Comparison of ENCODE assay signal across 9 cellular contexts in genomic region chr2:178914259-178914849, GRCh38.
A peak's percentile ranks its signal among the peaks of the same experiment; 100 is the strongest.
DNase-seq lines count a peak whose midpoint lies in the region; ATAC-seq, FAIRE-seq and TF ChIP-seq lines count a peak whose summit lies in the region.
"Had no signal": no experiment of that assay in that cellular context is flagged by ENCODE, and none has a peak within 500 bp of the region (broad histone marks: within the 10 kb centered on the region; RNA-seq: fewer than 3 reads in every experiment).

No MANE protein-coding gene starts in this region.

- H3K4me1 Mint-ChIP-seq in CD8-positive, alpha-beta T cell (ENCODE audit: low read depth) = peaks cover 2% of the 10 kb centered on the region

- H3K4me1 ChIP-seq in CD8-positive, alpha-beta T cell (ENCODE audit: insufficient read depth, low read length) = no peaks in the 10 kb centered on the region

- no peaks in the 10 kb centered on the region for H3K36me3 ChIP-seq in CD8-positive, alpha-beta T cell (ENCODE audit: insufficient read depth, low read length)

- H3K9me3 Mint-ChIP-seq in CD8-positive, alpha-beta T cell = no peaks in the 10 kb centered on the region
- H3K9me3 Mint-ChIP-seq: activated naive CD4-positive, alpha-beta T cell treated with anti-CD3 and anti-CD28 coated beads, Interleukin-2, amount 50 U/mL, for 24 hours had no signal

- peak; percentile 82 for TF ChIP-seq CTCF in CD8-positive, alpha-beta T cell (IDR thresholded peaks at IDR 0.05)

- no peak overlapping the region for H3K27ac ChIP-seq in CD8-positive, alpha-beta T cell (ENCODE audit: low read depth, low read length)

- POLR2A ChIA-PET in CD8-positive, alpha-beta T cell (lab: Charles Lee) = no interaction called here

- peaks cover 31% of the 10 kb centered on the region for H3K36me3 Mint-ChIP-seq in CD8-positive, alpha-beta T cell

- no peaks in the 10 kb centered on the region for H3K27me3 Mint-ChIP-seq in CD8-positive, alpha-beta T cell (ENCODE audit: low read depth)
- H3K27me3 Mint-ChIP-seq: activated naive CD4-positive, alpha-beta T cell treated with anti-CD3 and anti-CD28 coated beads, Interleukin-2, amount 50 U/mL, for 24 hours had no signal

- H3K4me3 Mint-ChIP-seq in CD8-positive, alpha-beta T cell = no peak overlapping the region
- H3K4me3 Mint-ChIP-seq: activated naive CD4-positive, alpha-beta T cell treated with anti-CD3 and anti-CD28 coated beads, Interleukin-2, amount 50 U/mL, for 24 hours had no signal

- peak; percentile 88 for ATAC-seq in CD8-positive, alpha-beta T cell
- peak; percentile 94 for ATAC-seq in GM19397 (IDR thresholded peaks at IDR 0.05; ENCODE audit: unreplicated experiment)
- ATAC-seq in HG03520 (IDR thresholded peaks at IDR 0.05; ENCODE audit: unreplicated experiment) = peak; percentile 95

- peak; percentile 37 to 77 (median 61) for DNase-seq in CD8-positive, alpha-beta T cell
- peak; percentile 83 for DNase-seq in NCI-H82 treated with DMSO at 0.1 percent for 48 hours (lab: John Stamatoyannopoulos, UW; ENCODE audit: unreplicated experiment)
- DNase-seq in activated CD8-positive, alpha-beta memory T cell treated with anti-CD3 and anti-CD28 coated beads for 1 hour (ENCODE audit: extremely low read depth in 1 of 2, low read depth in 1 of 2) = peak; percentile 9 to 54
- peak; percentile 80 for DNase-seq in midbrain (lab: John Stamatoyannopoulos, UW)
- DNase-seq in stimulated activated CD8-positive, alpha-beta memory T cell treated with anti-CD3 and anti-CD28 coated beads, Interleukin-4, amount 100 ng/mL, for 24 hours (ENCODE audit: low read depth) = peak; percentile 54

- no peak overlapping the region for H3K4me3 ChIP-seq in CD8-positive, alpha-beta T cell (ENCODE audit: low read depth, low read length)

- no peaks in the 10 kb centered on the region for H3K9me3 ChIP-seq in CD8-positive, alpha-beta T cell (ENCODE audit: low read length)

- H3K27ac Mint-ChIP-seq in CD8-positive, alpha-beta T cell = no peak overlapping the region
- H3K27ac Mint-ChIP-seq: activated naive CD4-positive, alpha-beta T cell treated with anti-CD3 and anti-CD28 coated beads, Interleukin-2, amount 50 U/mL, for 24 hours had no signal

- FAIRE-seq in endometrium (lab: Jason Lieb, UNC) = peak; percentile 80

- no peaks in the 10 kb centered on the region for H3K27me3 ChIP-seq in CD8-positive, alpha-beta T cell (ENCODE audit: insufficient read depth, low read length)

- CTCF ChIA-PET in CD8-positive, alpha-beta T cell (lab: Charles Lee) = interaction anchor here (1.0 to 2.4 kb wide), 8 partner anchors 12 to 215 kb away, joined by 3 to 13 read pairs (median 6); no protein-coding TSS in a partner anchor

- intact Hi-C loops in CD8-positive, alpha-beta T cell (cut with DNase I, micrococcal nuclease) = loop anchor here (1.0 to 10.0 kb wide), 7 partner anchors 22 to 213 kb away; no protein-coding TSS in a partner anchor

Comparison
In these comparisons a context has a peak if more than half of its experiments do, and no peak if none do; other contexts are left out.
1. DNase-seq: peak in every context shown above with its lines; median percentile 83 in NCI-H82 treated with DMSO at 0.1 percent for 48 hours; 80 in midbrain; 61 in CD8-positive, alpha-beta T cell; 54 in stimulated activated CD8-positive, alpha-beta memory T cell treated with anti-CD3 and anti-CD28 coated beads, Interleukin-4, amount 100 ng/mL, for 24 hours; 32 in activated CD8-positive, alpha-beta memory T cell treated with anti-CD3 and anti-CD28 coated beads for 1 hour.